ENCODE assay signal across 9 cellular contexts in the genomic region with DNA sequence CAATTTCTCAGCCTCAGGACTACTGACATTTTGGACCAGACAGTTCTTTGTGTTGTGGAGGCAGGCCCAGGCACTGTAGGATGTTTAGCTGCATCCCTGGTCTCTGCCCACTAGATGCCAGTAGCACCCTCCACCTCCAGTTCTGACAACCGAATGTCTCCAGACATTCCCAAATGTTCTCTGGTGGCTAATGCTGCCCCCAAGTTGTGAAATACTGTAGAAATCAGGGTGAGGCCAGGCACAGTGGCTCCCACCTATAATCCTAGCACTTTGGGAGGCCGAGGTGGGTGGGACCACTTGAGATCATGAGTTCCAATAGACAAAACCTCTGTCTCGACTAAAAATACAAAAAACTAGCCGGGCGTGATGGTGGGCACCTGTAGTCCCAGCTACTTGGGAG. TPM values are rescaled to one million over a fixed set of nuclear protein-coding genes. Genes with fewer than 3 reads are reported as not detected.
DNase-seq lines count a peak whose midpoint lies in the region; ATAC-seq and TF ChIP-seq lines count a peak whose summit lies in the region.
"Had no signal": no experiment of that assay in that cellular context is flagged by ENCODE, and none has a peak within 500 bp of the region (broad histone marks: within the 10 kb centered on the region; RNA-seq: fewer than 3 reads in every experiment).

No MANE protein-coding gene starts in this region.

- peak; percentile 63 for DNase-seq in G401 (ENCODE audit: low spot score)
- no peak for DNase-seq in PC-9
- DNase-seq in coronary artery (ENCODE audit: low spot score): no peak
- DNase-seq in mesendoderm: peak; percentile 83
- no peak for DNase-seq in lower leg skin (ENCODE audit: low spot score in 2 of 2)
- no peak for DNase-seq in NCI-H146 treated with DMSO at 0.1 percent for 48 hours (lab: John Stamatoyannopoulos, UW; ENCODE audit: unreplicated experiment)

- H4K5ac ChIP-seq in mesendoderm (ENCODE audit: low read length): no peak overlapping the region

- no peak overlapping the region for H2BK15ac ChIP-seq in mesendoderm (replicated peaks; ENCODE audit: low read depth)

- H2AK5ac ChIP-seq in mesendoderm (ENCODE audit: low read length): no peak overlapping the region

- H2BK5ac ChIP-seq in mesendoderm (ENCODE audit: low read length): no peak overlapping the region

- peak; percentile 57 for TF ChIP-seq CTCF in PC-9 (conservative IDR thresholded peaks at IDR 0.05)
- peak; percentile 18 for TF ChIP-seq CTCF in coronary artery (IDR thresholded peaks at IDR 0.05)
- TF ChIP-seq CTCF in lower leg skin (IDR thresholded peaks at IDR 0.05): no peak

- CTCF ChIA-PET in PC-9 (lab: Charles Lee): interaction anchor here (0.5 to 0.8 kb wide), 2 partner anchors 10 to 11 kb away, joined by 4 read pairs; no protein-coding TSS in a partner anchor

- no peak overlapping the region for H2AFZ ChIP-seq in PC-9

- H3K9me2 ChIP-seq in PC-9 (ENCODE audit: insufficient read depth): no peaks in the 10 kb centered on the region

- ATAC-seq in HG02973 (IDR thresholded peaks at IDR 0.05; ENCODE audit: unreplicated experiment) (no peak), GM18505 (IDR thresholded peaks at IDR 0.05; ENCODE audit: unreplicated experiment) (no peak)

- POLR2A ChIA-PET in PC-9 (lab: Charles Lee; ENCODE audit: unreplicated experiment): interaction anchor here (0.6 kb wide), 1 partner anchor 70 kb away, joined by 4 read pairs; no protein-coding TSS in a partner anchor

- in situ Hi-C loops in G401 (cut with HindIII; ENCODE audit: low sequenced_read_pairs): no loop called here

- H3K9me3 ChIP-seq in PC-9 (ENCODE audit: insufficient read depth, low read depth): no peaks in the 10 kb centered on the region
- H3K9me3 ChIP-seq: ovary had no signal

- H3K4me3 ChIP-seq in PC-9 (no peak overlapping the region), coronary artery (no peak overlapping the region), mesendoderm (ENCODE audit: low read length) (no peak overlapping the region), lower leg skin (ENCODE audit: low read depth, poor library complexity, severe bottlenecking) (no peak overlapping the region)
- H3K4me3 ChIP-seq: ovary had no signal

- no peak overlapping the region for H3K4ac ChIP-seq in mesendoderm (ENCODE audit: low read depth, low read length)

- H3K79me1 ChIP-seq in mesendoderm (ENCODE audit: low read length): peaks cover 32% of the 10 kb centered on the region

- no peak for TF ChIP-seq POLR2A in GM18505 (IDR thresholded peaks at IDR 0.05; ENCODE audit: borderline replicate concordance, extremely low read depth, insufficient read depth, insufficient read length)
- no peak for TF ChIP-seq POLR2A in lower leg skin (IDR thresholded peaks at IDR 0.05)

- H3K56ac ChIP-seq in mesendoderm (ENCODE audit: low read length): no peak overlapping the region

- no CpG with 5 or more reads among the region's 5 CpGs for WGBS in mesendoderm (ENCODE audit: extremely low coverage, insufficient coverage, low lambda C conversion rate)
- WGBS in lower leg skin, 2 donors: 58 to 59% methylated on average over 5 of the region's 5 CpGs

- H3K4me2 ChIP-seq in PC-9 (no peak overlapping the region), mesendoderm (ENCODE audit: low read length) (no peak overlapping the region)

- H3K36me3 ChIP-seq in PC-9 (ENCODE audit: low read depth) (peaks cover 88% of the 10 kb centered on the region), mesendoderm (ENCODE audit: control insufficient read depth, insufficient read depth, low read length) (peaks cover 27% of the 10 kb centered on the region)
- H3K36me3 ChIP-seq: ovary had no signal

- no peak overlapping the region for H2BK120ac ChIP-seq in mesendoderm (ENCODE audit: low read depth, low read length)

- H3K79me2 ChIP-seq in PC-9 (ENCODE audit: low read depth): peaks cover 84% of the 10 kb centered on the region
- peaks cover 66% of the 10 kb centered on the region for H3K79me2 ChIP-seq in mesendoderm (ENCODE audit: control insufficient read depth, insufficient read depth, low read length)

- no peak overlapping the region for H3K27ac ChIP-seq in PC-9
- peak overlapping the region in 1 of 2 donors; percentile 31 for H3K27ac ChIP-seq in coronary artery
- H3K27ac ChIP-seq in mesendoderm (ENCODE audit: low read depth, low read length): no peak overlapping the region
- H3K27ac ChIP-seq: ovary had no signal

- H3K4me1 ChIP-seq in PC-9 (replicated peaks; ENCODE audit: insufficient read depth) (peaks cover 16% of the 10 kb centered on the region), mesendoderm (ENCODE audit: control insufficient read depth, low read depth, low read length) (peaks cover 4% of the 10 kb centered on the region)

- intact Hi-C loops in PC-9 (cut with micrococcal nuclease; ENCODE audit: unreplicated experiment) (no loop called here), lower leg skin (cut with DNase I; ENCODE audit: low total_unique reads) (no loop called here)

- H3K27me3 ChIP-seq in PC-9 (ENCODE audit: insufficient read depth, low read depth) (no peaks in the 10 kb centered on the region), mesendoderm (ENCODE audit: insufficient read depth, low read length, poor library complexity) (no peaks in the 10 kb centered on the region)
- H3K27me3 ChIP-seq: ovary had no signal

- H3F3A ChIP-seq in PC-9 (ENCODE audit: insufficient read depth, low read depth): peaks cover 98% of the 10 kb centered on the region

- H3K9ac ChIP-seq in mesendoderm (ENCODE audit: low read length): no peak overlapping the region

- H4K20me1 ChIP-seq in PC-9 (ENCODE audit: insufficient read depth): peaks cover 93% of the 10 kb centered on the region

- no TSS peak for BruUV-seq in PC-9 (replicated peaks; lab: Mats Ljungman, UMichigan)

- no peak overlapping the region for H3K18ac ChIP-seq in mesendoderm (ENCODE audit: low read length)

- no peak overlapping the region for H4K8ac ChIP-seq in mesendoderm (ENCODE audit: low read depth, low read length)

- no peak overlapping the region for H3K23ac ChIP-seq in mesendoderm (ENCODE audit: low read length)

RNA-seq across cellular contexts. Expression of a gene that starts 18.2 kb away (rescaled TPM):
- total RNA-seq in G401 (2014; rRNA removed; shearing (Covaris generic)): 344 and 404 TPM in 2 replicates
- 267 and 337 TPM in 2 replicates for total RNA-seq in PC-9 (2021)
- 258 TPM for polyA plus RNA-seq in mesendoderm (2013, experiment 1 of 2)
- 258 TPM for polyA plus RNA-seq in mesendoderm (2013, experiment 2 of 2)
- 100 to 1,000 TPM; 227 to 254 (median 232) TPM for total RNA-seq in lower leg skin

RNA-seq across cellular contexts. Expression of a gene that starts 19.4 kb away (rescaled TPM):
- total RNA-seq in G401 (2014; rRNA removed; shearing (Covaris generic)): not detected in 2 replicates
- total RNA-seq in PC-9 (2021) (not detected in 2 replicates), lower leg skin (not detected)
- polyA plus RNA-seq in mesendoderm (2013, experiment 1 of 2): not detected
- polyA plus RNA-seq in mesendoderm (2013, experiment 2 of 2): 0.13 TPM
- total RNA-seq: ovary had no signal
- polyA plus RNA-seq: ovary had no signal

RNA-seq across cellular contexts. Expression of a gene that starts 46.1 kb away (rescaled TPM):
- 6.7 and 10.5 TPM in 2 replicates for total RNA-seq in G401 (2014; rRNA removed; shearing (Covaris generic))
- total RNA-seq in PC-9 (2021) (11.8 and 14.5 TPM in 2 replicates), lower leg skin (1 to 10 TPM; 2.9 to 7.2 (median 3.7) TPM)
- polyA plus RNA-seq in mesendoderm (2013, experiment 1 of 2): 1.2 TPM
- 1.1 TPM for polyA plus RNA-seq in mesendoderm (2013, experiment 2 of 2)

Comparison
In these comparisons a context has a peak if more than half of its experiments do, and no peak if none do; other contexts are left out.
1. DNase-seq: peak in G401 (single experiment) and mesendoderm (single experiment); none in PC-9 (0 of 2), coronary artery (single experiment), lower leg skin (0 of 2) and NCI-H146 treated with DMSO at 0.1 percent for 48 hours (single experiment).
2. CTCF ChIP-seq: peak in PC-9 (single experiment) and coronary artery (single experiment); none in lower leg skin (0 of 3).